Comparison of ENCODE assay signal across 8 cellular contexts in the genomic region with DNA sequence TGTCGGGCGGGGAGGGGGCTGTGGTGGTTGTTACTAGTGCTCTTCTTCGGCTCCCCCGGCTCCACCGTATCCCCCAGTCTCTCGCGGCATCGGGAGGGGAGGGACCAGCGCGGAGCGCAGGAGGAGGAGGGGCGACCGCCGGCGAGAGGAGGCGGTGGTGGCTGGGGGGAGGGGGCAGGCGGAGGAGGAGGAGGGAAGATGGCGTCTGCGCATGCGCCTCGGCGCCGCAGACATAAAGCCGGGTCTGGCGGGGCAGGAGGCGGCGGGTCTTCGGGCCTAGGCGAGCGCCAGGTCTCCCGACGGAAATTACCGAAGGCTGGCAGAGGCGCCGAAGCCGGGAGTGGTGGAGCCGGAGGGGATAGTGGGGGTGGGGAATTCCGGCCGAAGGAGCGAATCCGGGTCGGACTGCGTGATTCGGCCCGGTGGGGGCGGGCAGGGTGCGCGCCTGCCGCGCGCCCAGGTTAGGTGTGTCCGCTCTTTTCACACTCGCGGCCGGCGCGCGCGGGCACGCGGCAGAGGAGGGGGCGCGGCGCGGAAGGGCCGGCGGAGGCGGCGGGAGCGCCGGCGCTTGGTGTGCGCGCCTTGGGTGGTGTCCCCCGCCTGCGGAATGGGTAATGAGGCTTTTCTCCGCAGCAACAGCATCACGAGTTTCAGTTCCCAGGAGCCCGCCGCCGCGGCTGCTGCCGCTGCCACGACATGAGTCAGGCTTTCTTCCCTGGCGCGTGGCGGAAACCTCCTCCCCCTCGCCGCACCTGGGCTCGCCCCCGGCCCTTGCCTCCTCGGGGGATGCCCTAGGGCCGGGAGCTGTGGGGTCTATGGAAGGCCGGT. TPM values are rescaled to one million over a fixed set of nuclear protein-coding genes. Genes with fewer than 3 reads are reported as not detected.
DNase-seq lines count a peak whose midpoint lies in the region; ATAC-seq, FAIRE-seq and TF ChIP-seq lines count a peak whose summit lies in the region.

No MANE protein-coding gene starts in this region.

- H3K27ac ChIP-seq in pancreas (peak overlapping the region; percentile 93 to 98 (median 95)), tibial artery (peak overlapping the region; percentile 98)

- no peak for TF ChIP-seq CTCF in GM10266 (IDR thresholded peaks at IDR 0.05; ENCODE audit: control insufficient read depth, insufficient read depth, low read depth, missing control alignments)
- TF ChIP-seq CTCF in pancreas (IDR thresholded peaks at IDR 0.05): no peak
- no peak for TF ChIP-seq CTCF in tibial artery (IDR thresholded peaks at IDR 0.05)

- intact Hi-C loops in Right ventricle myocardium superior (cut with DNase I): no loop called here
- intact Hi-C loops in pancreas (cut with DNase I): no loop called here
- intact Hi-C loops in tibial artery (cut with DNase I; ENCODE audit: low total_unique reads): loop anchor here (10.0 kb wide), 3 partner anchors 93 to 327 kb away; no protein-coding TSS in a partner anchor

- H3K27me3 ChIP-seq in pancreas (no peaks in the 10 kb centered on the region), tibial artery (no peaks in the 10 kb centered on the region)

- H3K36me3 ChIP-seq in pancreas (no peaks in the 10 kb centered on the region), tibial artery (no peaks in the 10 kb centered on the region)

- peak; percentile 97 for DNase-seq in GM10266 (ENCODE audit: extremely low spot score)
- DNase-seq in NCI-H1105 treated with DMSO at 0.1 percent for 48 hours (lab: John Stamatoyannopoulos, UW): peak; percentile 88
- DNase-seq in SKM-1 treated with dmso at 0.1 percent for 144 hours (lab: John Stamatoyannopoulos, UW; ENCODE audit: unreplicated experiment): peak; percentile 94
- DNase-seq in activated naive CD8-positive, alpha-beta T cell treated with anti-CD3 and anti-CD28 coated beads, Interleukin-2, amount 50 U/mL, for 16 hours (ENCODE audit: low read depth, low spot score): peak; percentile 91
- peak; percentile 99 for DNase-seq in Right ventricle myocardium superior
- peak; percentile 97 to 99 (median 98) for DNase-seq in pancreas
- peak; percentile 95 to 98 for DNase-seq in tibial artery

- H3K4me1 ChIP-seq in pancreas (peaks cover 4 to 29% (median 25%) of the 10 kb centered on the region in 3 donors), tibial artery (peaks cover 0 to 41% (median 23%) of the 10 kb centered on the region in 4 donors)

- peak; percentile 72 for ATAC-seq in HG02642 (IDR thresholded peaks at IDR 0.05; ENCODE audit: poor library complexity, unreplicated experiment)
- ATAC-seq in Right ventricle myocardium superior (ENCODE audit: poor library complexity): peak; percentile 95
- peak; percentile 85 to 92 (median 88) for ATAC-seq in pancreas

- FAIRE-seq in pancreas (lab: Jason Lieb, UNC): no peak

- 0% methylated on average over 51 to 94 of the region's 94 CpGs for whole genome bisulfite sequencing in pancreas, 2 donors

- peak overlapping the region; percentile 66 to 94 (median 88) for H3K4me3 ChIP-seq in pancreas
- H3K4me3 ChIP-seq in tibial artery: peak overlapping the region; percentile 87 to 98

- H3K9me3 ChIP-seq in pancreas (no peaks in the 10 kb centered on the region), tibial artery (no peaks in the 10 kb centered on the region)

RNA-seq across cellular contexts. Expression of gene TSC22D1, which starts 1.3 kb away (rescaled TPM):
- total RNA-seq in Right ventricle myocardium superior: 223 TPM
- 10 to 100 TPM; 16.8 to 43.2 (median 30.2) TPM for total RNA-seq in pancreas
- 10 to 100 TPM; 19.8 to 49.9 TPM for polyA plus RNA-seq in pancreas

Comparison
In these comparisons a context has a peak if more than half of its experiments do, and no peak if none do; other contexts are left out.
1. Peak in every context shown above with its lines: DNase-seq, ATAC-seq, H3K4me3 ChIP-seq and H3K27ac ChIP-seq.